In genomic region chr2:176132397-176133086, GRCh38 we compare ENCODE assay signal across 9 cellular contexts. TPM values are rescaled to one million over a fixed set of nuclear protein-coding genes. Genes with fewer than 3 reads are reported as not detected.
A peak's percentile ranks its signal among the peaks of the same experiment; 100 is the strongest.
DNase-seq lines count a peak whose midpoint lies in the region; ATAC-seq, FAIRE-seq and TF ChIP-seq lines count a peak whose summit lies in the region.
"Had no signal": no experiment of that assay in that cellular context is flagged by ENCODE, and none has a peak within 500 bp of the region (broad histone marks: within the 10 kb centered on the region; RNA-seq: fewer than 3 reads in every experiment).

No MANE protein-coding gene starts in this region.

- H3K9me2 ChIP-seq in GM23248 (ENCODE audit: insufficient read depth): no peaks in the 10 kb centered on the region

- peaks cover 84% of the 10 kb centered on the region for H3K27me3 Mint-ChIP-seq in T-helper 1 cell treated with Interleukin-12 subunit alpha and Interleukin-12 subunit beta and Interleukin-4 antibody, amounts not matched to agents 30 μg/mL and 1 μg/mL, for 36 hours (ENCODE audit: low read depth)

- H3K4me1 Mint-ChIP-seq in T-helper 1 cell treated with Interleukin-12 subunit alpha and Interleukin-12 subunit beta and Interleukin-4 antibody, amounts not matched to agents 30 μg/mL and 1 μg/mL, for 36 hours (ENCODE audit: low read depth): peaks cover 17% of the 10 kb centered on the region

- in situ Hi-C loops in GM23248 (cut with MboI): no loop called here

- H3K27me3 ChIP-seq in GM23248 (replicated peaks; ENCODE audit: insufficient read depth): no peaks in the 10 kb centered on the region
- H3K27me3 ChIP-seq in endothelial cell of umbilical vein (ENCODE audit: control insufficient read depth in 2 of 2, insufficient read depth in 2 of 2, low read length in 2 of 2): no peaks in the 10 kb centered on the region

- TF ChIP-seq POLR2A in endothelial cell of umbilical vein (IDR thresholded peaks at IDR 0.05; ENCODE audit: low read depth, low read length): no peak

- ATAC-seq in GM18511 (IDR thresholded peaks at IDR 0.05; ENCODE audit: unreplicated experiment): no peak
- no peak for ATAC-seq in HG03342 (IDR thresholded peaks at IDR 0.05; ENCODE audit: unreplicated experiment)
- ATAC-seq in HG02981 (IDR thresholded peaks at IDR 0.05; ENCODE audit: unreplicated experiment): no peak

- no peak for TF ChIP-seq CTCF in endothelial cell of umbilical vein (IDR thresholded peaks at IDR 0.05; ENCODE audit: extremely low read depth in 1 of 2, insufficient read depth in 1 of 2, low read depth in 1 of 2, low read length in 2 of 2)

- H2AFZ ChIP-seq in GM23248: peak overlapping the region; percentile 73
- peak overlapping the region; percentile 30 for H2AFZ ChIP-seq in endothelial cell of umbilical vein (ENCODE audit: low read depth, low read length)

- H3K27ac ChIP-seq in GM23248 (peak overlapping the region; percentile 97), endothelial cell of umbilical vein (ENCODE audit: insufficient read depth, low read depth, low read length) (peak overlapping the region; percentile 67)

- peak overlapping the region; percentile 97 for H3K9ac ChIP-seq in GM23248
- peak overlapping the region; percentile 90 for H3K9ac ChIP-seq in endothelial cell of umbilical vein (replicated peaks; ENCODE audit: extremely low read depth, insufficient read depth, low read length)

- no peak for FAIRE-seq in endothelial cell of umbilical vein (lab: Jason Lieb, UNC)

- H3K9me3 ChIP-seq in GM23248 (ENCODE audit: low read depth): no peaks in the 10 kb centered on the region
- H3K9me3 ChIP-seq in endothelial cell of umbilical vein (replicated peaks; ENCODE audit: control insufficient read depth, insufficient read depth, low read length): no peaks in the 10 kb centered on the region

- dilution Hi-C loops in endothelial cell of umbilical vein (cut with MboI; ENCODE audit: extremely low pct_ligation_motif_present, low sequenced_read_pairs): loop anchor here (25.0 kb wide), 1 partner anchor 505 kb away; no protein-coding TSS in a partner anchor

- peaks cover 62% of the 10 kb centered on the region for H3F3A ChIP-seq in GM23248 (ENCODE audit: insufficient read depth)

- no peaks in the 10 kb centered on the region for H3K36me3 ChIP-seq in GM23248 (ENCODE audit: low read depth)
- H3K36me3 ChIP-seq in endothelial cell of umbilical vein (ENCODE audit: control insufficient read depth in 2 of 2, extremely low read depth in 1 of 2, insufficient read depth in 2 of 2, low read length in 2 of 2): no peaks in the 10 kb centered on the region

- POLR2A ChIA-PET in endothelial cell of umbilical vein (lab: Charles Lee): interaction anchor here (0.7 kb wide), 1 partner anchor 535 kb away, joined by 3 read pairs; no protein-coding TSS in a partner anchor

- intact Hi-C loops in endothelial cell of umbilical vein (cut with micrococcal nuclease): no loop called here

- H3K4me3 ChIP-seq in GM23248: peak overlapping the region; percentile 90
- peak overlapping the region; percentile 39 to 93 (median 88) for H3K4me3 ChIP-seq in endothelial cell of umbilical vein (replicated peaks in 1 of 3; ENCODE audit: insufficient read depth in 1 of 3, low read depth in 1 of 3, low read length in 3 of 3)
- H3K4me3 ChIP-seq in skeletal muscle cell (ENCODE audit: low read depth, low read length): peak overlapping the region; percentile 14

- H3K4me3 Mint-ChIP-seq in T-helper 1 cell treated with Interleukin-12 subunit alpha and Interleukin-12 subunit beta and Interleukin-4 antibody, amounts not matched to agents 30 μg/mL and 1 μg/mL, for 36 hours: peak overlapping the region; percentile 73

- WGBS in GM23248 (ENCODE audit: low coverage in 1 of 2, low lambda C conversion rate in 2 of 2, missing lambda C conversion rate in 2 of 2), 2 experiments: 6 to 8% methylated on average over 28 of the region's 28 CpGs

- no TSS peak for BruUV-seq in endothelial cell of umbilical vein (replicated peaks; lab: Mats Ljungman, UMichigan)

- H3K4me1 ChIP-seq in GM23248 (ENCODE audit: insufficient read depth) (peaks cover 31% of the 10 kb centered on the region), endothelial cell of umbilical vein (ENCODE audit: control insufficient read depth, extremely low read depth, insufficient read depth, low read length) (peaks cover 47% of the 10 kb centered on the region)

- H3K36me3 Mint-ChIP-seq in T-helper 1 cell treated with Interleukin-12 subunit alpha and Interleukin-12 subunit beta and Interleukin-4 antibody, amounts not matched to agents 30 μg/mL and 1 μg/mL, for 36 hours (ENCODE audit: low read depth): peaks cover 2% of the 10 kb centered on the region

- H3K79me2 ChIP-seq in GM23248 (ENCODE audit: insufficient read depth) (peaks cover 89% of the 10 kb centered on the region), endothelial cell of umbilical vein (ENCODE audit: control insufficient read depth, insufficient read depth, low read length) (peaks cover 31% of the 10 kb centered on the region)

- H3K4me2 ChIP-seq in GM23248 (ENCODE audit: unreplicated experiment): peak overlapping the region; percentile 100
- peak overlapping the region; percentile 99 for H3K4me2 ChIP-seq in endothelial cell of umbilical vein (ENCODE audit: insufficient read depth, low read length)

- no peaks in the 10 kb centered on the region for H3K9me1 ChIP-seq in endothelial cell of umbilical vein (replicated peaks; ENCODE audit: control insufficient read depth, extremely low read depth, insufficient read depth, low read length)

- CTCF ChIA-PET in endothelial cell of umbilical vein (lab: Charles Lee): interaction anchor here (1.0 to 10.1 kb wide), 15 partner anchors 7 to 1016 kb away, joined by 3 to 458 read pairs (median 5); no protein-coding TSS in a partner anchor

- DNase-seq in GM23248 (peak; percentile 92), endothelial cell of umbilical vein (ENCODE audit: low read depth, low spot score) (peak; percentile 86), skeletal muscle cell (ENCODE audit: low read depth) (no peak), islet precursor cell (no peak)

- H3K9me3 Mint-ChIP-seq in T-helper 1 cell treated with Interleukin-12 subunit alpha and Interleukin-12 subunit beta and Interleukin-4 antibody, amounts not matched to agents 30 μg/mL and 1 μg/mL, for 36 hours: no peaks in the 10 kb centered on the region

- peak overlapping the region; percentile 77 for H3K27ac Mint-ChIP-seq in T-helper 1 cell treated with Interleukin-12 subunit alpha and Interleukin-12 subunit beta and Interleukin-4 antibody, amounts not matched to agents 30 μg/mL and 1 μg/mL, for 36 hours

- no peaks in the 10 kb centered on the region for H4K20me1 ChIP-seq in GM23248 (ENCODE audit: insufficient read depth)
- H4K20me1 ChIP-seq in endothelial cell of umbilical vein (replicated peaks; ENCODE audit: control insufficient read depth, extremely low read depth, insufficient read depth, low read length): no peaks in the 10 kb centered on the region

RNA-seq across cellular contexts. Expression of gene HOXD8, which starts 3.0 kb away (rescaled TPM):
- 23.4 and 27.8 TPM in 2 replicates for total RNA-seq in GM23248 (2014; rRNA removed; shearing (Covaris generic))
- polyA plus RNA-seq in GM23248 (2016; fragmentation: Nextera tagmentation; extraction: Ambion mirVana): 18.0 and 19.7 TPM in 2 replicates
- total RNA-seq in endothelial cell of umbilical vein: 14.9 and 15.6 TPM in 2 replicates
- 6.4 and 7.2 TPM in 2 replicates for polyA plus RNA-seq in endothelial cell of umbilical vein
- polyA plus RNA-seq in endothelial cell of umbilical vein (2011; cell fraction: cytosol; rRNA removed): 7.9 and 8.0 TPM in 2 replicates
- 5.3 and 7.6 TPM in 2 replicates for polyA plus RNA-seq in endothelial cell of umbilical vein (2011; cell fraction: nucleus; rRNA removed)
- 13.0 and 15.6 TPM in 2 replicates for polyA plus RNA-seq in endothelial cell of umbilical vein (2012)
- 3.2 and 4.6 TPM in 2 replicates for polyA minus RNA-seq in endothelial cell of umbilical vein
- not detected for polyA minus RNA-seq in endothelial cell of umbilical vein (2011; cell fraction: cytosol; rRNA and poly(A)+ RNA removed)
- polyA minus RNA-seq in endothelial cell of umbilical vein (2011; cell fraction: nucleus; rRNA and poly(A)+ RNA removed): 2.6 and 3.6 TPM in 2 replicates

RNA-seq across cellular contexts. Expression of gene HOXD9, which starts 10.0 kb away (rescaled TPM):
- total RNA-seq in GM23248 (2014; rRNA removed; shearing (Covaris generic)): 4.2 and 7.0 TPM in 2 replicates
- polyA plus RNA-seq in GM23248 (2016; fragmentation: Nextera tagmentation; extraction: Ambion mirVana): 5.7 and 7.2 TPM in 2 replicates
- 3.5 and 3.9 TPM in 2 replicates for total RNA-seq in endothelial cell of umbilical vein
- polyA plus RNA-seq in endothelial cell of umbilical vein: 1.9 and 2.3 TPM in 2 replicates
- polyA plus RNA-seq in endothelial cell of umbilical vein (2011; cell fraction: cytosol; rRNA removed): 1.2 and 1.9 TPM in 2 replicates
- polyA plus RNA-seq in endothelial cell of umbilical vein (2011; cell fraction: nucleus; rRNA removed): 1.0 and 1.2 TPM in 2 replicates
- 3.6 and 4.5 TPM in 2 replicates for polyA plus RNA-seq in endothelial cell of umbilical vein (2012)
- polyA minus RNA-seq in endothelial cell of umbilical vein: 0.40 and 0.46 TPM in 2 replicates
- polyA minus RNA-seq in endothelial cell of umbilical vein (2011; cell fraction: cytosol; rRNA and poly(A)+ RNA removed): 2.0 TPM
- 0.53 and 1.4 TPM in 2 replicates for polyA minus RNA-seq in endothelial cell of umbilical vein (2011; cell fraction: nucleus; rRNA and poly(A)+ RNA removed)
- total RNA-seq: NCI-H460 had no signal

RNA-seq across cellular contexts. Expression of gene HOXD10, which starts 16.0 kb away (rescaled TPM):
- total RNA-seq in GM23248 (2014; rRNA removed; shearing (Covaris generic)): 17.2 and 23.5 TPM in 2 replicates
- 10.9 and 16.0 TPM in 2 replicates for polyA plus RNA-seq in GM23248 (2016; fragmentation: Nextera tagmentation; extraction: Ambion mirVana)
- not detected in 2 replicates for total RNA-seq in endothelial cell of umbilical vein
- not detected in 2 replicates for polyA plus RNA-seq in endothelial cell of umbilical vein
- polyA plus RNA-seq in endothelial cell of umbilical vein (2011; cell fraction: cytosol; rRNA removed): not detected in 2 replicates
- polyA plus RNA-seq in endothelial cell of umbilical vein (2011; cell fraction: nucleus; rRNA removed): not detected in 2 replicates
- not detected in 2 replicates for polyA plus RNA-seq in endothelial cell of umbilical vein (2012)
- polyA minus RNA-seq in endothelial cell of umbilical vein: not detected in 2 replicates
- polyA minus RNA-seq in endothelial cell of umbilical vein (2011; cell fraction: cytosol; rRNA and poly(A)+ RNA removed): not detected
- not detected in 2 replicates for polyA minus RNA-seq in endothelial cell of umbilical vein (2011; cell fraction: nucleus; rRNA and poly(A)+ RNA removed)

RNA-seq across cellular contexts. Expression of gene HOXD4, which starts 18.8 kb away (rescaled TPM):
- 2.5 and 7.8 TPM in 2 replicates for total RNA-seq in GM23248 (2014; rRNA removed; shearing (Covaris generic))
- 0.54 and 1.4 TPM in 2 replicates for polyA plus RNA-seq in GM23248 (2016; fragmentation: Nextera tagmentation; extraction: Ambion mirVana)
- 11.5 and 13.7 TPM in 2 replicates for total RNA-seq in endothelial cell of umbilical vein
- 7.6 TPM in 2 replicates for polyA plus RNA-seq in endothelial cell of umbilical vein
- 1.2 and 2.2 TPM in 2 replicates for polyA plus RNA-seq in endothelial cell of umbilical vein (2011; cell fraction: cytosol; rRNA removed)
- 58.7 and 63.3 TPM in 2 replicates for polyA plus RNA-seq in endothelial cell of umbilical vein (2011; cell fraction: nucleus; rRNA removed)
- 4.0 and 6.6 TPM in 2 replicates for polyA plus RNA-seq in endothelial cell of umbilical vein (2012)
- polyA minus RNA-seq in endothelial cell of umbilical vein: 2.7 and 2.9 TPM in 2 replicates
- not detected for polyA minus RNA-seq in endothelial cell of umbilical vein (2011; cell fraction: cytosol; rRNA and poly(A)+ RNA removed)
- 10.7 and 10.8 TPM in 2 replicates for polyA minus RNA-seq in endothelial cell of umbilical vein (2011; cell fraction: nucleus; rRNA and poly(A)+ RNA removed)
- total RNA-seq: NCI-H460 had no signal

RNA-seq across cellular contexts. Expression of gene HOXD3, which starts 24.6 kb away (rescaled TPM):
- 3.2 and 5.2 TPM in 2 replicates for total RNA-seq in GM23248 (2014; rRNA removed; shearing (Covaris generic))
- polyA plus RNA-seq in GM23248 (2016; fragmentation: Nextera tagmentation; extraction: Ambion mirVana) (1.9 and 2.3 TPM in 2 replicates), endothelial cell of umbilical vein (2.9 and 3.3 TPM in 2 replicates)
- total RNA-seq in endothelial cell of umbilical vein: 15.3 and 20.9 TPM in 2 replicates
- polyA plus RNA-seq in endothelial cell of umbilical vein (2011; cell fraction: cytosol; rRNA removed): 1.6 and 2.2 TPM in 2 replicates
- 11.1 and 12.3 TPM in 2 replicates for polyA plus RNA-seq in endothelial cell of umbilical vein (2011; cell fraction: nucleus; rRNA removed)
- polyA plus RNA-seq in endothelial cell of umbilical vein (2012): 4.4 and 6.2 TPM in 2 replicates
- polyA minus RNA-seq in endothelial cell of umbilical vein: 4.1 and 7.1 TPM in 2 replicates
- polyA minus RNA-seq in endothelial cell of umbilical vein (2011; cell fraction: cytosol; rRNA and poly(A)+ RNA removed): not detected
- polyA minus RNA-seq in endothelial cell of umbilical vein (2011; cell fraction: nucleus; rRNA and poly(A)+ RNA removed): 17.5 and 23.8 TPM in 2 replicates
- total RNA-seq: NCI-H460 had no signal

Comparison
In these comparisons a context has a peak if more than half of its experiments do, and no peak if none do; other contexts are left out.
1. DNase-seq: peak in GM23248 (single experiment) and endothelial cell of umbilical vein (single experiment); none in skeletal muscle cell (single experiment) and islet precursor cell (single experiment).
2. H3K4me3 ChIP-seq: peak in every context shown above with its lines; median percentile 90 in GM23248; 88 in endothelial cell of umbilical vein; 14 in skeletal muscle cell.
3. RNA of gene HOXD10, which starts 16.0 kb away (total RNA-seq): 17.2 to 23.5 TPM in GM23248; not detected in endothelial cell of umbilical vein; every median in the first group is over 10 times any median in the second.